In genomic region chr1:207321045-207321789, GRCh38 we compare ENCODE assay signal across 8 cellular contexts. TPM values are rescaled to one million over a fixed set of nuclear protein-coding genes. Genes with fewer than 3 reads are reported as not detected.
DNase-seq lines count a peak whose midpoint lies in the region; TF ChIP-seq lines count a peak whose summit lies in the region.

Gene CD55 (plus strand): TSS chr1:207321678. CDS start chr1:207321766, 88 bp downstream.

- TF ChIP-seq POLR2A in NB4 (IDR thresholded peaks at IDR 0.05; ENCODE audit: extremely low read depth, insufficient read length) (peak; percentile 86), ovary (IDR thresholded peaks at IDR 0.05) (peak; percentile 77), thyroid gland (IDR thresholded peaks at IDR 0.05) (peak; percentile 87 to 92)

- TF ChIP-seq CTCF in GM10266 (IDR thresholded peaks at IDR 0.05; ENCODE audit: control insufficient read depth, insufficient read depth, low read depth, missing control alignments) (peak; percentile 36), HFFc6 (IDR thresholded peaks at IDR 0.05) (peak; percentile 39), NB4 (IDR thresholded peaks at IDR 0.05; ENCODE audit: low read depth, low read length) (no peak), SU-DHL-6 (IDR thresholded peaks at IDR 0.05; ENCODE audit: insufficient read depth, low read length, poor library complexity, severe bottlenecking) (peak; percentile 31), ovary (IDR thresholded peaks at IDR 0.05) (peak in 2 of 3 donors; percentile 25 to 32), thyroid gland (IDR thresholded peaks at IDR 0.05) (peak in 3 of 6 experiments; percentile 17 to 35 (median 30))

- no peaks in the 10 kb centered on the region for H3K36me3 Mint-ChIP-seq in HFFc6 (ENCODE audit: low read depth)

- H3K27ac Mint-ChIP-seq in HFFc6 = peak within 1 kb of the TSS; percentile 93

- H3K4me1 ChIP-seq in ovary (ENCODE audit: insufficient read depth) = peaks cover 2% of the 10 kb centered on the region
- H3K4me1 ChIP-seq in thyroid gland = peaks cover 4 to 21% of the 10 kb centered on the region in 2 donors

- H3K4me1 Mint-ChIP-seq in HFFc6 (ENCODE audit: low read depth) = peaks cover 14% of the 10 kb centered on the region

- no peaks in the 10 kb centered on the region for H4K20me1 ChIP-seq in SU-DHL-6 (ENCODE audit: low read depth, low read length)

- H3K9me3 ChIP-seq in SU-DHL-6 (ENCODE audit: insufficient read depth, low read length) (no peaks in the 10 kb centered on the region), ovary (no peaks in the 10 kb centered on the region), thyroid gland (no peaks in the 10 kb centered on the region)

- TF ChIP-seq EP300 in ovary (IDR thresholded peaks at IDR 0.05) = peak; percentile 65

- H3K9me2 ChIP-seq in SU-DHL-6 (replicated peaks; ENCODE audit: insufficient read depth, low read length) = no peaks in the 10 kb centered on the region

- no peaks in the 10 kb centered on the region for H3K79me2 ChIP-seq in SU-DHL-6 (ENCODE audit: insufficient read depth, low read length)

- peak; percentile 95 for DNase-seq in GM10266 (ENCODE audit: extremely low spot score)
- peak; percentile 93 for DNase-seq in HFFc6
- DNase-seq in NB4 (ENCODE audit: low read depth) = peak; percentile 99
- peak; percentile 97 for DNase-seq in activated naive CD8-positive, alpha-beta T cell treated with anti-CD3 and anti-CD28 coated beads, Interleukin-2, amount 50 U/mL, for 16 hours (ENCODE audit: low read depth, low spot score)
- DNase-seq in head of caudate nucleus = peak; percentile 76 to 95 (median 88)
- DNase-seq in ovary = peak; percentile 89 to 97 (median 93)
- DNase-seq in thyroid gland = peak; percentile 96 to 97

- H3K9me3 Mint-ChIP-seq in HFFc6 = no peaks in the 10 kb centered on the region

- peaks cover 7% of the 10 kb centered on the region for H3K27me3 Mint-ChIP-seq in HFFc6 (ENCODE audit: insufficient read depth)

- 0% methylated on average over 53 of the region's 53 CpGs for WGBS in ovary, 3 donors
- 0 to 1% methylated on average over 17 to 29 of the region's 53 CpGs for WGBS in thyroid gland, 2 donors

- H3K4me2 ChIP-seq in SU-DHL-6 (ENCODE audit: low read depth, low read length, poor library complexity, severe bottlenecking) = peak within 1 kb of the TSS; percentile 75

- no peaks in the 10 kb centered on the region for H3F3A ChIP-seq in SU-DHL-6 (ENCODE audit: insufficient read depth)

- H3K27ac ChIP-seq in SU-DHL-6 (ENCODE audit: low read depth, low read length) (peak within 1 kb of the TSS; percentile 40), ovary (peak within 1 kb of the TSS; percentile 90 to 95), thyroid gland (peak within 1 kb of the TSS; percentile 93 to 97 (median 96))

- H3K9ac ChIP-seq in SU-DHL-6 (ENCODE audit: low read length) = peak within 1 kb of the TSS; percentile 67

- H3K27me3 ChIP-seq in SU-DHL-6 (ENCODE audit: low read length) (no peaks in the 10 kb centered on the region), ovary (no peaks in the 10 kb centered on the region), thyroid gland (no peaks in the 10 kb centered on the region)

- peak within 1 kb of the TSS; percentile 96 for H3K4me3 Mint-ChIP-seq in HFFc6

- intact Hi-C loops in head of caudate nucleus (cut with DNase I) = loop anchor here (5.0 kb wide), 1 partner anchor 86 kb away; no protein-coding TSS in a partner anchor
- intact Hi-C loops in ovary (cut with DNase I) = no loop called here
- intact Hi-C loops in thyroid gland (cut with DNase I) = no loop called here

- H3K4me3 ChIP-seq in NB4 (ENCODE audit: low read depth, low read length) (peak within 1 kb of the TSS; percentile 89), SU-DHL-6 (ENCODE audit: insufficient read depth, low read length, poor library complexity, severe bottlenecking) (peak within 1 kb of the TSS; percentile 71), ovary (peak within 1 kb of the TSS; percentile 95), thyroid gland (replicated peaks in 1 of 3) (peak within 1 kb of the TSS; percentile 57 to 98 (median 93))

- peak within 1 kb of the TSS; percentile 84 for H2AFZ ChIP-seq in SU-DHL-6 (ENCODE audit: low read depth, low read length, severe bottlenecking)

- no peaks in the 10 kb centered on the region for H3K36me3 ChIP-seq in SU-DHL-6 (ENCODE audit: low read length)
- H3K36me3 ChIP-seq in ovary = no peaks in the 10 kb centered on the region
- peaks cover 0 to 8% of the 10 kb centered on the region in 2 donors for H3K36me3 ChIP-seq in thyroid gland

RNA-seq across cellular contexts. Expression of gene CD55, which starts in this region (rescaled TPM):
- total RNA-seq in HFFc6 (2021; fragmentation: NEBNext Ultra II Directional; extraction: Animal tissue kit (Norgen Biotek cat#: 25700)) = 10 to 100 TPM; 13.7 to 26.1 (median 18.8) TPM
- total RNA-seq in ovary (100 to 1,000 TPM in 2 of 7 donors, 10 to 100 TPM in 5; 32.8 to 237 (median 89.7) TPM), thyroid gland (10 to 100 TPM; 29.7 to 61.9 (median 43.3) TPM)
- polyA plus RNA-seq in ovary = 100 to 1,000 TPM in 1 of 2 donors, 10 to 100 TPM in 1; 82.9 to 136 TPM

Comparison
In these comparisons a context has a peak if more than half of its experiments do, and no peak if none do; other contexts are left out.
1. Peak in every context shown above with its lines: DNase-seq, H3K4me3 ChIP-seq and H3K27ac ChIP-seq.
2. H3K27ac ChIP-seq: peak in every context shown above with its lines; median percentile 96 in thyroid gland; 92 in ovary; 40 in SU-DHL-6.